In genomic region chr5:131611064-131611381, GRCh38 we compare ENCODE assay signal across 13 cellular contexts.
"Had no signal": no experiment of that assay in that cellular context is flagged by ENCODE, and none has a peak within 500 bp of the region (broad histone marks: within the 10 kb centered on the region; RNA-seq: fewer than 3 reads in every experiment).

No MANE protein-coding gene starts in this region.

- H3K4me3 ChIP-seq: dorsolateral prefrontal cortex, esophagus squamous epithelium, ovary, transverse colon had no signal

- H3K36me3 ChIP-seq: esophagus squamous epithelium, ovary, transverse colon had no signal

- H3K9me3 Mint-ChIP-seq: stimulated activated memory B cell treated with anti-CD40 and anti-IgM and Interleukin-4, amounts not matched to agents 10 μg/mL and 1 μg/mL and 100 μg/mL, for 72 hours had no signal

- H3K27me3 ChIP-seq: dorsolateral prefrontal cortex, esophagus squamous epithelium, foreskin keratinocyte, ovary, transverse colon had no signal

- H3K27ac ChIP-seq: esophagus squamous epithelium, foreskin keratinocyte, ovary, transverse colon had no signal

- H3K9me3 ChIP-seq: esophagus squamous epithelium, ovary, transverse colon had no signal

- ATAC-seq: activated CD4-positive, alpha-beta T cell treated with anti-CD3 and anti-CD28 coated beads for 36 hours; activated CD8-positive, alpha-beta T cell treated with anti-CD3 and anti-CD28 coated beads for 36 hours; stimulated activated memory B cell treated with anti-CD40 and anti-IgM and Interleukin-4, amounts not matched to agents 10 μg/mL and 1 μg/mL and 100 μg/mL, for 72 hours had no signal

- H3K27ac Mint-ChIP-seq: activated CD4-positive, alpha-beta T cell treated with anti-CD3 and anti-CD28 coated beads for 36 hours; activated CD8-positive, alpha-beta T cell treated with anti-CD3 and anti-CD28 coated beads for 36 hours; activated naive CD4-positive, alpha-beta T cell treated with anti-CD3 and anti-CD28 coated beads for 36 hours; stimulated activated memory B cell treated with anti-CD40 and anti-IgM and Interleukin-4, amounts not matched to agents 10 μg/mL and 1 μg/mL and 100 μg/mL, for 72 hours had no signal

- DNase-seq: activated CD4-positive, alpha-beta T cell treated with anti-CD3 and anti-CD28 coated beads for 36 hours; activated CD8-positive, alpha-beta memory T cell treated with anti-CD3 and anti-CD28 coated beads, Interleukin-2, amount 50 U/mL, for 48 hours; activated CD8-positive, alpha-beta T cell treated with anti-CD3 and anti-CD28 coated beads for 36 hours; activated naive CD4-positive, alpha-beta T cell treated with anti-CD3 and anti-CD28 coated beads for 36 hours; dorsolateral prefrontal cortex; esophagus squamous epithelium; head of caudate nucleus; ovary; retina; SHP77; transverse colon had no signal

- H3K4me3 Mint-ChIP-seq: activated CD4-positive, alpha-beta T cell treated with anti-CD3 and anti-CD28 coated beads for 36 hours; activated CD8-positive, alpha-beta T cell treated with anti-CD3 and anti-CD28 coated beads for 36 hours; activated naive CD4-positive, alpha-beta T cell treated with anti-CD3 and anti-CD28 coated beads for 36 hours; stimulated activated memory B cell treated with anti-CD40 and anti-IgM and Interleukin-4, amounts not matched to agents 10 μg/mL and 1 μg/mL and 100 μg/mL, for 72 hours had no signal

- H3K27me3 Mint-ChIP-seq: activated CD4-positive, alpha-beta T cell treated with anti-CD3 and anti-CD28 coated beads for 36 hours; activated CD8-positive, alpha-beta T cell treated with anti-CD3 and anti-CD28 coated beads for 36 hours; stimulated activated memory B cell treated with anti-CD40 and anti-IgM and Interleukin-4, amounts not matched to agents 10 μg/mL and 1 μg/mL and 100 μg/mL, for 72 hours had no signal
